In genomic region chr9:130661461-130662098, GRCh38 we compare ENCODE assay signal across 14 cellular contexts. TPM values are rescaled to one million over a fixed set of nuclear protein-coding genes. Genes with fewer than 3 reads are reported as not detected.
DNase-seq lines count a peak whose midpoint lies in the region; TF ChIP-seq lines count a peak whose summit lies in the region.
"Had no signal": no experiment of that assay in that cellular context is flagged by ENCODE, and none has a peak within 500 bp of the region (broad histone marks: within the 10 kb centered on the region; RNA-seq: fewer than 3 reads in every experiment).

No MANE protein-coding gene starts in this region.

- H3K36me3 Mint-ChIP-seq in activated naive CD8-positive, alpha-beta T cell treated with anti-CD3 and anti-CD28 coated beads for 36 hours: no peaks in the 10 kb centered on the region
- H3K36me3 Mint-ChIP-seq: CD8-positive, alpha-beta T cell had no signal

- no peaks in the 10 kb centered on the region for H3K9me3 Mint-ChIP-seq in activated naive CD8-positive, alpha-beta T cell treated with anti-CD3 and anti-CD28 coated beads for 36 hours
- H3K9me3 Mint-ChIP-seq: CD8-positive, alpha-beta T cell had no signal

- H3K4me1 Mint-ChIP-seq in activated naive CD8-positive, alpha-beta T cell treated with anti-CD3 and anti-CD28 coated beads for 36 hours: peaks cover 14% of the 10 kb centered on the region

- H3K79me2 ChIP-seq in hepatocyte (no peaks in the 10 kb centered on the region), parathyroid adenoma (no peaks in the 10 kb centered on the region)

- H3K4me2 ChIP-seq in hepatocyte (peak overlapping the region; percentile 85), parathyroid adenoma (ENCODE audit: low read length) (peak overlapping the region; percentile 55)

- H3K27ac Mint-ChIP-seq in activated naive CD8-positive, alpha-beta T cell treated with anti-CD3 and anti-CD28 coated beads for 36 hours: no peak overlapping the region
- H3K27ac Mint-ChIP-seq: CD8-positive, alpha-beta T cell had no signal

- H3K4me1 ChIP-seq in HUES64 (ENCODE audit: insufficient read depth, low read length): peaks cover 19% of the 10 kb centered on the region; the same call in 1 of the 2 replicates
- peaks cover 23% of the 10 kb centered on the region for H3K4me1 ChIP-seq in hepatocyte (ENCODE audit: insufficient read depth)
- no peaks in the 10 kb centered on the region for H3K4me1 ChIP-seq in parathyroid adenoma

- H3K27me3 ChIP-seq in HUES64 (ENCODE audit: insufficient read depth, low read length): peaks cover 99% of the 10 kb centered on the region
- peaks cover 96% of the 10 kb centered on the region for H3K27me3 ChIP-seq in hepatocyte
- peaks cover 39% of the 10 kb centered on the region for H3K27me3 ChIP-seq in parathyroid adenoma (ENCODE audit: control insufficient read depth, insufficient read depth, low read length)

- H3K27ac ChIP-seq in HUES64 (ENCODE audit: low read depth, low read length) (no peak overlapping the region), hepatocyte (no peak overlapping the region), parathyroid adenoma (no peak overlapping the region)
- H3K27ac ChIP-seq: dorsolateral prefrontal cortex had no signal

- TF ChIP-seq CTCF in hepatocyte (IDR thresholded peaks at IDR 0.05; ENCODE audit: poor library complexity) (no peak), parathyroid adenoma (IDR thresholded peaks at IDR 0.05) (no peak)

- H4K20me1 ChIP-seq in hepatocyte (ENCODE audit: insufficient read depth, poor library complexity, severe bottlenecking): no peaks in the 10 kb centered on the region

- WGBS in HUES64: 3% methylated on average over 45 of the region's 47 CpGs
- 5% methylated on average over 45 of the region's 47 CpGs for WGBS in hepatocyte (ENCODE audit: low lambda C conversion rate, missing lambda C conversion rate)

- DNase-seq in ELF-1 (ENCODE audit: low read depth, low spot score) (peak; percentile 34), hepatocyte (ENCODE audit: low spot score) (no peak), NCI-H1092 treated with DMSO at 0.1 percent for 48 hours (lab: John Stamatoyannopoulos, UW) (no peak), NOMO-1 (lab: John Stamatoyannopoulos, UW; ENCODE audit: unreplicated experiment in 2 of 2) (no peak)
- no peak for DNase-seq in activated naive CD8-positive, alpha-beta T cell treated with anti-CD3 and anti-CD28 coated beads for 36 hours
- DNase-seq: activated CD4-positive, alpha-beta T cell treated with anti-CD3 and anti-CD28 coated beads, Interleukin-2, amount 50 U/mL, for 4 hours; CD8-positive, alpha-beta T cell; dorsolateral prefrontal cortex; KG1; NCI-H1694 treated with DMSO at 0.1 percent for 48 hours; stimulated activated CD4-positive, alpha-beta T cell treated with anti-CD3 and anti-CD28 coated beads, Interleukin-4, amount 100 ng/mL, for 24 hours had no signal

- H3K36me3 ChIP-seq in HUES64 (ENCODE audit: insufficient read depth, low read length) (no peaks in the 10 kb centered on the region), hepatocyte (replicated peaks; ENCODE audit: insufficient read depth, low read depth) (no peaks in the 10 kb centered on the region), parathyroid adenoma (ENCODE audit: control insufficient read depth, insufficient read depth, low read length) (no peaks in the 10 kb centered on the region)

- H3K9me3 ChIP-seq in HUES64 (ENCODE audit: insufficient read depth, low read depth, low read length) (0 out of 2 replicates have a peak, but pooled peaks cover 3% of the 10 kb centered on the region), hepatocyte (ENCODE audit: low read depth) (no peaks in the 10 kb centered on the region), parathyroid adenoma (ENCODE audit: control insufficient read depth, low read length) (no peaks in the 10 kb centered on the region)

- H3K9ac ChIP-seq in HUES64 (ENCODE audit: low read depth, low read length) (no peak overlapping the region), parathyroid adenoma (no peak overlapping the region)

- H2AFZ ChIP-seq in hepatocyte (peak overlapping the region; percentile 71), parathyroid adenoma (no peak overlapping the region)

- no peak overlapping the region for H3K4me3 Mint-ChIP-seq in activated naive CD8-positive, alpha-beta T cell treated with anti-CD3 and anti-CD28 coated beads for 36 hours
- H3K4me3 Mint-ChIP-seq: CD8-positive, alpha-beta T cell had no signal

- peaks cover 95% of the 10 kb centered on the region for H3K27me3 Mint-ChIP-seq in activated naive CD8-positive, alpha-beta T cell treated with anti-CD3 and anti-CD28 coated beads for 36 hours

- peak overlapping the region; percentile 44 for H3K4me3 ChIP-seq in HUES64 (ENCODE audit: low read length)
- H3K4me3 ChIP-seq in hepatocyte: no peak overlapping the region
- H3K4me3 ChIP-seq in parathyroid adenoma (ENCODE audit: low read depth, low read length): peak overlapping the region; percentile 22

- H3K9me2 ChIP-seq in hepatocyte (replicated peaks; ENCODE audit: insufficient read depth): no peaks in the 10 kb centered on the region

RNA-seq across cellular contexts. Expression of gene PRDM12, which starts 2.8 kb away (rescaled TPM):
- 0.15 TPM for polyA plus RNA-seq in HUES64 (2013, experiment 1 of 2)
- 0.25 TPM for polyA plus RNA-seq in HUES64 (2013, experiment 2 of 2)
- not detected in 2 replicates for total RNA-seq in hepatocyte
- not detected in 2 replicates for polyA plus RNA-seq in hepatocyte
- not detected for total RNA-seq in activated naive CD8-positive, alpha-beta T cell treated with anti-CD3 and anti-CD28 coated beads for 36 hours
- total RNA-seq: CD8-positive, alpha-beta T cell; renal cortical epithelial cell had no signal

RNA-seq across cellular contexts. Expression of gene EXOSC2, which starts 32.0 kb away (rescaled TPM):
- 50.3 TPM for polyA plus RNA-seq in HUES64 (2013, experiment 1 of 2)
- 46.0 TPM for polyA plus RNA-seq in HUES64 (2013, experiment 2 of 2)
- total RNA-seq in hepatocyte: 19.5 and 24.3 TPM in 2 replicates
- 10.7 and 13.0 TPM in 2 replicates for polyA plus RNA-seq in hepatocyte
- total RNA-seq in activated naive CD8-positive, alpha-beta T cell treated with anti-CD3 and anti-CD28 coated beads for 36 hours: 100 to 1,000 TPM in 1 of 2 experiments, 10 to 100 TPM in 1; 96.4 to 101 TPM
